8 cellular contexts compared by ENCODE assay signal in the genomic region with DNA sequence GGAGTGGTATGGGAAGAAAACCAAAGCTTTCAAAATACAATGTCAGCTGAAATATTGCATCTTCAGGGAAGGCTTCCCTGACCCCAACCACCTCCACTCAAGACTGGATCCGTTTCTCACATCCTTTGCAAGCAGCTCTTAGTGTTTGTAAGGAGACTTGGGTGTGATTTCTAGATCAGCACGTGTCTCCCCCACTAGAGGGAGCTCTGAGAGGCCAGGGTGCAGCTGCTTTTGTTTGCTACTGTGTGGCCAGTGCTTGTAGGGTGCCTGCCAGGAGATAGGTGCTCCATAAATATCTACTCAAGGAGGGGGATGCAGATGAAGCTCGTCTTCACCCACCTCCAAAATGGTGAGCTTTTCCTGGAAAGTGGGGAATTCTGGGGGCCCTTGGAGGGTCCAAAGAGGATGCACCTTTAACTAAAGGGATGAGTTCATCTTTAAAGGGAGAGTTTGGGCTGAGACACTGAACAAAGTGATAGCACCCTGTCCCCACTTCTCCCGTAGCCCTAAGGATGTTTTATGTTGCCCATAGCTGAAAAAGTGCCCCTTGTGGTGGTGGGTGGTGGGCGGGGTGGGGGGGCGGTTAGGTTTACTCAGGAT. TPM values are rescaled to one million over a fixed set of nuclear protein-coding genes. Genes with fewer than 3 reads are reported as not detected.
DNase-seq lines count a peak whose midpoint lies in the region; ATAC-seq and TF ChIP-seq lines count a peak whose summit lies in the region.

No MANE protein-coding gene starts in this region.

- CTCF ChIA-PET in HEK293T (lab: Yijun Ruan, JAX) = interaction anchor here (0.6 to 2.2 kb wide), 13 partner anchors 9 to 1526 kb away, joined by 3 to 10 read pairs (median 5); no protein-coding TSS in a partner anchor

- H3K27me3 ChIP-seq in liver (ENCODE audit: control insufficient read depth in 4 of 4, insufficient read depth in 4 of 4, low read length in 3 of 4) = peaks cover 0 to 2% (median 0%) of the 10 kb centered on the region in 4 donors
- H3K27me3 ChIP-seq in thoracic aorta (replicated peaks; ENCODE audit: insufficient read depth) = no peaks in the 10 kb centered on the region

- in situ Hi-C loops in T47D (cut with HindIII; ENCODE audit: low pct_unique_long_range_greater_than_20kb, low sequenced_read_pairs) = no loop called here

- H3K9me3 ChIP-seq in liver (ENCODE audit: control insufficient read depth in 4 of 4, low read length in 3 of 4) (no peaks in the 10 kb centered on the region), thoracic aorta (no peaks in the 10 kb centered on the region)

- DNase-seq in D341Med (ENCODE audit: low spot score) = peak; percentile 60
- peak; percentile 67 for DNase-seq in HEK293T (ENCODE audit: extremely low spot score)
- peak; percentile 38 for DNase-seq in RPMI8226
- DNase-seq in T47D (ENCODE audit: low read depth in 1 of 2, low spot score in 1 of 2) = peak; percentile 67 to 86
- no peak for DNase-seq in thoracic aorta (ENCODE audit: low spot score)
- DNase-seq in putamen (ENCODE audit: low spot score) = no peak

- POLR2A ChIA-PET in HEK293T (lab: Yijun Ruan, JAX) = no interaction called here

- ATAC-seq in thoracic aorta (ENCODE audit: insufficient number of reproducible peaks, low FRiP score, low read depth) (no peak), HG02759 (IDR thresholded peaks at IDR 0.05; ENCODE audit: unreplicated experiment) (no peak)

- H3K36me3 ChIP-seq in liver (ENCODE audit: control insufficient read depth in 4 of 4, insufficient read depth in 3 of 4, low read depth in 1 of 4, low read length in 3 of 4) (no peaks in the 10 kb centered on the region), thoracic aorta (no peaks in the 10 kb centered on the region)

- H3K9ac ChIP-seq in liver (ENCODE audit: low read depth in 1 of 2, low read length in 2 of 2) = no peak overlapping the region

- no peak overlapping the region for H3K27ac ChIP-seq in liver (ENCODE audit: low read depth in 1 of 2, low read length in 2 of 2)
- H3K27ac ChIP-seq in thoracic aorta = no peak overlapping the region

- H3K4me3 ChIP-seq in liver (ENCODE audit: low read depth in 1 of 3, low read length in 3 of 3) = no peak overlapping the region
- H3K4me3 ChIP-seq in thoracic aorta = no peak overlapping the region

- WGBS in liver = 38% methylated on average over 6 of the region's 6 CpGs

- TF ChIP-seq CTCF in liver (IDR thresholded peaks at IDR 0.05; ENCODE audit: low read depth, low read length, missing input control) (peak; percentile 65), thoracic aorta (IDR thresholded peaks at IDR 0.05) (peak; percentile 46)

- peak; percentile 75 to 85 for TF ChIP-seq RAD21 in liver (IDR thresholded peaks at IDR 0.05)

- no peaks in the 10 kb centered on the region for H3K4me1 ChIP-seq in liver (ENCODE audit: control insufficient read depth in 4 of 4, insufficient read depth in 4 of 4, low read length in 3 of 4)
- peaks cover 6 to 15% of the 10 kb centered on the region in 2 donors for H3K4me1 ChIP-seq in thoracic aorta (ENCODE audit: control insufficient read depth in 1 of 2, low read depth in 2 of 2)

TF ChIP-seq in HEK293T, 16 proteins besides CTCF, POLR2A, EP300 and RAD21:
- no peak for TF ChIP-seq L3MBTL2 (conservative IDR thresholded peaks at IDR 0.05)
- no peak for TF ChIP-seq ARNT (IDR thresholded peaks at IDR 0.05)
- TF ChIP-seq CTBP1 (IDR thresholded peaks at IDR 0.05; ENCODE audit: borderline replicate concordance) = no peak
- TF ChIP-seq HDGF (IDR thresholded peaks at IDR 0.05; ENCODE audit: borderline replicate concordance) = no peak
- no peak for TF ChIP-seq NFRKB (IDR thresholded peaks at IDR 0.05)
- TF ChIP-seq FOXA1 (IDR thresholded peaks at IDR 0.05) = no peak
- TF ChIP-seq SUZ12 (IDR thresholded peaks at IDR 0.05) = no peak
- TF ChIP-seq ELF4 (IDR thresholded peaks at IDR 0.05) = no peak
- TF ChIP-seq LEF1 (IDR thresholded peaks at IDR 0.05; ENCODE audit: borderline replicate concordance) = no peak
- no peak for TF ChIP-seq FOXM1 (IDR thresholded peaks at IDR 0.05; ENCODE audit: borderline replicate concordance)
- TF ChIP-seq ZNF384 (IDR thresholded peaks at IDR 0.05) = no peak
- TF ChIP-seq TARDBP (IDR thresholded peaks at IDR 0.05) = no peak
- TF ChIP-seq FOXK2 (IDR thresholded peaks at IDR 0.05) = no peak
- no peak for TF ChIP-seq SP1 (IDR thresholded peaks at IDR 0.05)
- no peak for TF ChIP-seq BHLHE40 (IDR thresholded peaks at IDR 0.05; ENCODE audit: borderline replicate concordance)
- TF ChIP-seq, protein P1, sequence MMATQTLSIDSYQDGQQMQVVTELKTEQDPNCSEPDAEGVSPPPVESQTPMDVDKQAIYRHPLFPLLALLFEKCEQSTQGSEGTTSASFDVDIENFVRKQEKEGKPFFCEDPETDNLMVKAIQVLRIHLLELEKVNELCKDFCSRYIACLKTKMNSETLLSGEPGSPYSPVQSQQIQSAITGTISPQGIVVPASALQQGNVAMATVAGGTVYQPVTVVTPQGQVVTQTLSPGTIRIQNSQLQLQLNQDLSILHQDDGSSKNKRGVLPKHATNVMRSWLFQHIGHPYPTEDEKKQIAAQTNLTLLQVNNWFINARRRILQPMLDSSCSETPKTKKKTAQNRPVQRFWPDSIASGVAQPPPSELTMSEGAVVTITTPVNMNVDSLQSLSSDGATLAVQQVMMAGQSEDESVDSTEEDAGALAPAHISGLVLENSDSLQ (IDR thresholded peaks at IDR 0.05) = no peak
TF ChIP-seq in HEK293T: peak in this region for 0.

TF ChIP-seq in liver, 16 proteins besides CTCF, POLR2A, EP300 and RAD21:
- TF ChIP-seq FOXA2 (IDR thresholded peaks at IDR 0.05) (no peak), FOXA1 (IDR thresholded peaks at IDR 0.05) (no peak), JUND (IDR thresholded peaks at IDR 0.05) (no peak), GABPA (IDR thresholded peaks at IDR 0.05 in 1 of 2, conservative IDR thresholded peaks at IDR 0.05 in 1 of 2) (no peak), YY1 (IDR thresholded peaks at IDR 0.05) (no peak), RXRA (IDR thresholded peaks at IDR 0.05) (no peak), TAF1 (conservative IDR thresholded peaks at IDR 0.05) (no peak)
- TF ChIP-seq, protein P2, sequence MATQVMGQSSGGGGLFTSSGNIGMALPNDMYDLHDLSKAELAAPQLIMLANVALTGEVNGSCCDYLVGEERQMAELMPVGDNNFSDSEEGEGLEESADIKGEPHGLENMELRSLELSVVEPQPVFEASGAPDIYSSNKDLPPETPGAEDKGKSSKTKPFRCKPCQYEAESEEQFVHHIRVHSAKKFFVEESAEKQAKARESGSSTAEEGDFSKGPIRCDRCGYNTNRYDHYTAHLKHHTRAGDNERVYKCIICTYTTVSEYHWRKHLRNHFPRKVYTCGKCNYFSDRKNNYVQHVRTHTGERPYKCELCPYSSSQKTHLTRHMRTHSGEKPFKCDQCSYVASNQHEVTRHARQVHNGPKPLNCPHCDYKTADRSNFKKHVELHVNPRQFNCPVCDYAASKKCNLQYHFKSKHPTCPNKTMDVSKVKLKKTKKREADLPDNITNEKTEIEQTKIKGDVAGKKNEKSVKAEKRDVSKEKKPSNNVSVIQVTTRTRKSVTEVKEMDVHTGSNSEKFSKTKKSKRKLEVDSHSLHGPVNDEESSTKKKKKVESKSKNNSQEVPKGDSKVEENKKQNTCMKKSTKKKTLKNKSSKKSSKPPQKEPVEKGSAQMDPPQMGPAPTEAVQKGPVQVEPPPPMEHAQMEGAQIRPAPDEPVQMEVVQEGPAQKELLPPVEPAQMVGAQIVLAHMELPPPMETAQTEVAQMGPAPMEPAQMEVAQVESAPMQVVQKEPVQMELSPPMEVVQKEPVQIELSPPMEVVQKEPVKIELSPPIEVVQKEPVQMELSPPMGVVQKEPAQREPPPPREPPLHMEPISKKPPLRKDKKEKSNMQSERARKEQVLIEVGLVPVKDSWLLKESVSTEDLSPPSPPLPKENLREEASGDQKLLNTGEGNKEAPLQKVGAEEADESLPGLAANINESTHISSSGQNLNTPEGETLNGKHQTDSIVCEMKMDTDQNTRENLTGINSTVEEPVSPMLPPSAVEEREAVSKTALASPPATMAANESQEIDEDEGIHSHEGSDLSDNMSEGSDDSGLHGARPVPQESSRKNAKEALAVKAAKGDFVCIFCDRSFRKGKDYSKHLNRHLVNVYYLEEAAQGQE (IDR thresholded peaks at IDR 0.05) = no peak
- TF ChIP-seq, protein P3, sequence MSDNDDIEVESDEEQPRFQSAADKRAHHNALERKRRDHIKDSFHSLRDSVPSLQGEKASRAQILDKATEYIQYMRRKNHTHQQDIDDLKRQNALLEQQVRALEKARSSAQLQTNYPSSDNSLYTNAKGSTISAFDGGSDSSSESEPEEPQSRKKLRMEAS (IDR thresholded peaks at IDR 0.05) = no peak
TF ChIP-seq in liver: peak in this region for 0.

RNA-seq across cellular contexts. Expression of a gene that starts 52.6 kb away (rescaled TPM):
- total RNA-seq in liver (10 to 100 TPM in 1 of 2 donors, 1 to 10 TPM in 1; 9.7 to 12.4 TPM), thoracic aorta (10 to 100 TPM; 75.0 to 82.9 TPM)
- polyA plus RNA-seq in liver = 10 to 100 TPM; 10.4 to 12.9 TPM

Comparison
In these comparisons a context has a peak if more than half of its experiments do, and no peak if none do; other contexts are left out.
1. DNase-seq: peak in D341Med (single experiment), HEK293T (single experiment), RPMI8226 (single experiment) and T47D (2 of 2); none in thoracic aorta (single experiment) and putamen (single experiment).
2. RNA of a gene that starts 52.6 kb away (total RNA-seq): 75.0 to 82.9 TPM in thoracic aorta; 9.7 to 12.4 TPM in liver; every median in the first group is over 4 times any median in the second.